Comparison of ENCODE assay signal across 2 cellular contexts in the genomic region with DNA sequence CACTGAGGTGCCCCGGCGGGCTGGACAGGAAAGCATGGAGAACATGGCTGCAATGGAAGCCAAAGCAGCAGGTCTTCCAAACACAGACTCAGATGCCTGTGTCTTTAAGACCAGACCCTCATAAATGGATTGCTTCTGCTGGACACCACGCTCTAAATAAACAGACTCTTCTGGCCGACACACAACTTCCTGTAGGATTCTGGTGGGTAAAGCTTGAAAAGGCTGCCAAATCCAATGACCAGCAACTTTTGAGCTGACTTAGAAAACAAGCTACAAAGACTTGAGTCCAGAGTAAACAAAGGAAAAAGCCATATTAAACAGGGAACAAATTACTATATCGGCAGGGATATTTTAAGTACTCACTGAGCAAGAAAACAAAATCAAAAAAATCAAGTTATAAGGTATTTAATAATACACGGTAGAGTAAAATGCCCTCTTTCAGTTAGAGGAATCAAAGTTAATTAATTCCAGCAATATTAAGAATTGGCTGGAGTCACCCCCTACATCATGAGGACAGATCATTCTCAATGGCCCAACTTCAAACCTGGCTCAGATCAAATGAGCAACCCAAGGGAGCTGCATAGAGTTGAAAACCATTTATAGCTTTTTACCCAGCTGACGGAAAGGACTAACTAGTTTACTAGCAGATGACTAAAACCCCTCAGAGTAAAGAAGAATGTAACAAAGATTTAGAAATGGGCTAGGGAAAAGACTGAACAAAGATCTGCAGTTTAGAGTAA.
A peak's percentile ranks its signal among the peaks of the same experiment; 100 is the strongest.
TF ChIP-seq lines count a peak whose summit lies in the region.

No MANE protein-coding gene starts in this region.

TF ChIP-seq in H1, 55 proteins besides CTCF, POLR2A, EP300 and RAD21:
- TF ChIP-seq CBX5 (IDR thresholded peaks at IDR 0.05; ENCODE audit: low read depth, low read length) (no peak), JUN (IDR thresholded peaks at IDR 0.05; ENCODE audit: low read depth, low read length) (no peak), GABPA (IDR thresholded peaks at IDR 0.05; ENCODE audit: borderline replicate concordance, insufficient read depth, low read length) (no peak), NRF1 (IDR thresholded peaks at IDR 0.05; ENCODE audit: low read depth, low read length) (no peak), GTF2F1 (IDR thresholded peaks at IDR 0.05; ENCODE audit: borderline replicate concordance, low read depth, low read length) (no peak), NANOG (IDR thresholded peaks at IDR 0.05; ENCODE audit: insufficient read depth, low read depth, low read length, poor library complexity, severe bottlenecking) (no peak), SP4 (IDR thresholded peaks at IDR 0.05; ENCODE audit: low read length) (no peak)

TF ChIP-seq in HepG2, 621 proteins besides CTCF, POLR2A, EP300 and RAD21:
- TF ChIP-seq, protein P1, sequence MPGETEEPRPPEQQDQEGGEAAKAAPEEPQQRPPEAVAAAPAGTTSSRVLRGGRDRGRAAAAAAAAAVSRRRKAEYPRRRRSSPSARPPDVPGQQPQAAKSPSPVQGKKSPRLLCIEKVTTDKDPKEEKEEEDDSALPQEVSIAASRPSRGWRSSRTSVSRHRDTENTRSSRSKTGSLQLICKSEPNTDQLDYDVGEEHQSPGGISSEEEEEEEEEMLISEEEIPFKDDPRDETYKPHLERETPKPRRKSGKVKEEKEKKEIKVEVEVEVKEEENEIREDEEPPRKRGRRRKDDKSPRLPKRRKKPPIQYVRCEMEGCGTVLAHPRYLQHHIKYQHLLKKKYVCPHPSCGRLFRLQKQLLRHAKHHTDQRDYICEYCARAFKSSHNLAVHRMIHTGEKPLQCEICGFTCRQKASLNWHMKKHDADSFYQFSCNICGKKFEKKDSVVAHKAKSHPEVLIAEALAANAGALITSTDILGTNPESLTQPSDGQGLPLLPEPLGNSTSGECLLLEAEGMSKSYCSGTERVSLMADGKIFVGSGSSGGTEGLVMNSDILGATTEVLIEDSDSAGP (CRISPR knock-in tag; IDR thresholded peaks at IDR 0.05; ENCODE audit: borderline replicate concordance), result 0 out of 2 replicates have a peak, but pooled peaks have one; percentile 30
- TF ChIP-seq ZNF205 (CRISPR knock-in tag; IDR thresholded peaks at IDR 0.05) (0 out of 2 replicates have a peak, but pooled peaks have one; percentile 25), ZNF564 (CRISPR knock-in tag; IDR thresholded peaks at IDR 0.05) (peak; percentile 56; the same call in 1 of the 2 replicates), IKZF1 (IDR thresholded peaks at IDR 0.05) (no peak), TCF12 (IDR thresholded peaks at IDR 0.05) (no peak), TCF12 (CRISPR knock-in tag; IDR thresholded peaks at IDR 0.05) (no peak)
